Comparison of ENCODE assay signal across 17 cellular contexts in genomic region chr5:131305138-131305650, GRCh38. TPM values are rescaled to one million over a fixed set of nuclear protein-coding genes. Genes with fewer than 3 reads are reported as not detected.
A peak's percentile ranks its signal among the peaks of the same experiment; 100 is the strongest.
DNase-seq lines count a peak whose midpoint lies in the region; ATAC-seq, FAIRE-seq and TF ChIP-seq lines count a peak whose summit lies in the region.
"Had no signal": no experiment of that assay in that cellular context is flagged by ENCODE, and none has a peak within 500 bp of the region (broad histone marks: within the 10 kb centered on the region; RNA-seq: fewer than 3 reads in every experiment).

No MANE protein-coding gene starts in this region.

- POLR2A ChIA-PET in SK-N-SH (lab: Yijun Ruan, JAX) = no interaction called here

- TF ChIP-seq RAD21 in SK-N-SH (IDR thresholded peaks at IDR 0.05; ENCODE audit: low read length) = no peak

- H3K9ac ChIP-seq in SK-N-SH (no peak overlapping the region), keratinocyte (ENCODE audit: control insufficient read depth, extremely low read depth, insufficient read depth, low read length) (no peak overlapping the region)

- H2AFZ ChIP-seq in SK-N-SH (ENCODE audit: low read depth) (no peak overlapping the region), keratinocyte (ENCODE audit: control insufficient read depth, low read length) (no peak overlapping the region)

- peaks cover 20% of the 10 kb centered on the region for H3K36me3 Mint-ChIP-seq in CD4-positive, CD25-positive, alpha-beta regulatory T cell
- H3K36me3 Mint-ChIP-seq in T-helper 17 cell (ENCODE audit: low read depth) = no peaks in the 10 kb centered on the region

- WGBS in SK-N-SH (ENCODE audit: low lambda C conversion rate) = 90% methylated on average over 2 of the region's 2 CpGs

- FAIRE-seq in keratinocyte (lab: Jason Lieb, UNC) = peak; percentile 26
- FAIRE-seq: kidney, urothelium cell line had no signal

- intact Hi-C loops in sciatic nerve (cut with DNase I) = no loop called here

- peak overlapping the region; percentile 8 to 70 (median 67) for H3K27ac Mint-ChIP-seq in CD4-positive, CD25-positive, alpha-beta regulatory T cell
- H3K27ac Mint-ChIP-seq in T-helper 17 cell = peak overlapping the region; percentile 49

- H3K4me1 Mint-ChIP-seq in CD4-positive, CD25-positive, alpha-beta regulatory T cell = peaks cover 44 to 73% (median 50%) of the 10 kb centered on the region in 4 donors
- peaks cover 36% of the 10 kb centered on the region for H3K4me1 Mint-ChIP-seq in T-helper 17 cell

- peak overlapping the region in 3 of 4 donors; percentile 56 to 78 (median 69) for H3K4me3 Mint-ChIP-seq in CD4-positive, CD25-positive, alpha-beta regulatory T cell
- H3K4me3 Mint-ChIP-seq in T-helper 17 cell = peak overlapping the region; percentile 78
- H3K4me3 Mint-ChIP-seq: HFFc6 had no signal

- CTCF ChIA-PET in SK-N-SH (lab: Yijun Ruan, JAX) = interaction anchor here (0.7 to 1.4 kb wide), 2 partner anchors 77 to 87 kb away, joined by 3 read pairs; no protein-coding TSS in a partner anchor

- H3K36me3 ChIP-seq in SK-N-SH (replicated peaks in 1 of 2; ENCODE audit: control insufficient read depth in 1 of 2, insufficient read depth in 2 of 2, low read length in 1 of 2) = no peaks in the 10 kb centered on the region
- H3K36me3 ChIP-seq in CD4-positive, CD25-positive, alpha-beta regulatory T cell (ENCODE audit: control insufficient read depth, insufficient read depth, low read length) = peaks cover 10% of the 10 kb centered on the region
- H3K36me3 ChIP-seq in keratinocyte (ENCODE audit: control insufficient read depth in 2 of 2, extremely low read depth in 1 of 2, insufficient read depth in 2 of 2, low read length in 2 of 2) = no peaks in the 10 kb centered on the region

- peaks cover 0 to 2% (median 0%) of the 10 kb centered on the region in 7 donors for H3K9me3 Mint-ChIP-seq in CD4-positive, CD25-positive, alpha-beta regulatory T cell
- H3K9me3 Mint-ChIP-seq: HFFc6 had no signal

- H3K4me3 ChIP-seq in SK-N-SH (ENCODE audit: low read depth in 2 of 2, low read length in 1 of 2) = no peak overlapping the region
- H3K4me3 ChIP-seq in CD4-positive, CD25-positive, alpha-beta regulatory T cell (ENCODE audit: low read depth, low read length) = peak overlapping the region; percentile 41
- H3K4me3 ChIP-seq in keratinocyte (ENCODE audit: control insufficient read depth in 2 of 3, extremely low read depth in 1 of 3, insufficient read depth in 2 of 3, low read depth in 1 of 3, low read length in 3 of 3) = no peak overlapping the region

- dilution Hi-C loops in keratinocyte (cut with MboI; ENCODE audit: extremely low pct_ligation_motif_present, low sequenced_read_pairs) = no loop called here

- DNase-seq in SK-N-SH (no peak), T-helper 17 cell (no peak), keratinocyte (ENCODE audit: low read depth, low spot score) (no peak), sciatic nerve (ENCODE audit: low spot score) (no peak), cerebellum (ENCODE audit: low spot score) (no peak)
- DNase-seq in CD4-positive, CD25-positive, alpha-beta regulatory T cell = no peak
- DNase-seq: caudate nucleus; DMS79; HFFc6; kidney; NCI-H1694; nucleus accumbens; stimulated activated CD4-positive, alpha-beta T cell treated with anti-CD3 and anti-CD28 coated beads, Interleukin-15, amount 100 ng/mL, for 24 hours had no signal

- H3F3A ChIP-seq in SK-N-SH (replicated peaks; ENCODE audit: insufficient read depth) = peaks cover 21% of the 10 kb centered on the region

- H3K27me3 ChIP-seq in SK-N-SH (ENCODE audit: insufficient read depth) (no peaks in the 10 kb centered on the region), keratinocyte (ENCODE audit: control insufficient read depth, extremely low read depth, insufficient read depth, low read length) (no peaks in the 10 kb centered on the region)
- no peaks in the 10 kb centered on the region for H3K27me3 ChIP-seq in CD4-positive, CD25-positive, alpha-beta regulatory T cell (ENCODE audit: control insufficient read depth, insufficient read depth, low read length)

- H3K4me1 ChIP-seq in SK-N-SH (ENCODE audit: control insufficient read depth in 1 of 2, insufficient read depth in 2 of 2, low read depth in 1 of 2, low read length in 1 of 2) (peaks cover 6 to 11% of the 10 kb centered on the region in 2 experiments; a peak in 3 of 4 replicates), keratinocyte (ENCODE audit: control insufficient read depth, extremely low read depth, insufficient read depth, low read length) (peaks cover 26% of the 10 kb centered on the region)
- peaks cover 53% of the 10 kb centered on the region for H3K4me1 ChIP-seq in CD4-positive, CD25-positive, alpha-beta regulatory T cell (ENCODE audit: control insufficient read depth, insufficient read depth, low read length, poor library complexity, severe bottlenecking)

- TF ChIP-seq CTCF in SK-N-SH (IDR thresholded peaks at IDR 0.05) (no peak), keratinocyte (optimal IDR thresholded peaks at IDR 0.05 in 1 of 3, IDR thresholded peaks at IDR 0.05 in 1 of 3, conservative IDR thresholded peaks at IDR 0.05 in 1 of 3; ENCODE audit: extremely low read depth in 1 of 3, insufficient read depth in 2 of 3, low read length in 3 of 3) (no peak)

- H3K9me2 ChIP-seq in SK-N-SH = no peaks in the 10 kb centered on the region

- H3K9me3 ChIP-seq in SK-N-SH (peaks cover 6% of the 10 kb centered on the region; the same call in 1 of the 2 replicates), T-helper 17 cell (ENCODE audit: control insufficient read depth, low read length, poor library complexity, severe bottlenecking) (no peaks in the 10 kb centered on the region), keratinocyte (ENCODE audit: control insufficient read depth, low read depth, low read length) (no peaks in the 10 kb centered on the region)
- no peaks in the 10 kb centered on the region for H3K9me3 ChIP-seq in CD4-positive, CD25-positive, alpha-beta regulatory T cell (ENCODE audit: control insufficient read depth in 2 of 2, low read length in 2 of 2)

- peak overlapping the region; percentile 2 to 48; a peak in 2 of 4 replicates for H3K27ac ChIP-seq in SK-N-SH (ENCODE audit: low read depth in 2 of 2, low read length in 1 of 2)
- peak overlapping the region; percentile 42 for H3K27ac ChIP-seq in CD4-positive, CD25-positive, alpha-beta regulatory T cell (ENCODE audit: insufficient read depth, low read length, poor library complexity, severe bottlenecking)
- no peak overlapping the region for H3K27ac ChIP-seq in keratinocyte (ENCODE audit: control insufficient read depth, insufficient read depth, low read length)
- H3K27ac ChIP-seq: C4-2B had no signal

- peaks cover 91% of the 10 kb centered on the region for H3K79me2 ChIP-seq in SK-N-SH (ENCODE audit: insufficient read depth)
- H3K79me2 ChIP-seq in keratinocyte (ENCODE audit: control insufficient read depth, insufficient read depth, low read length) = peaks cover 45% of the 10 kb centered on the region

- H3K9me1 ChIP-seq in keratinocyte (ENCODE audit: control insufficient read depth, extremely low read depth, insufficient read depth, low read length) = no peaks in the 10 kb centered on the region

- ATAC-seq in SK-N-SH treated with all-trans-retinoic acid at 6 μM for 48 hours (no peak), T-helper 17 cell (peak; percentile 58), HG03432 (IDR thresholded peaks at IDR 0.05; ENCODE audit: unreplicated experiment) (no peak), sciatic nerve (no peak)
- ATAC-seq in CD4-positive, CD25-positive, alpha-beta regulatory T cell (ENCODE audit: low read depth in 2 of 2) = no peak

- H3K4me2 ChIP-seq in SK-N-SH = no peak overlapping the region
- no peak overlapping the region for H3K4me2 ChIP-seq in keratinocyte (ENCODE audit: control insufficient read depth, extremely low read depth, insufficient read depth, low read depth, low read length)

- TF ChIP-seq EP300 in SK-N-SH (IDR thresholded peaks at IDR 0.05; ENCODE audit: borderline replicate concordance in 1 of 2, low read depth in 1 of 2, low read length in 1 of 2) = no peak

- H4K20me1 ChIP-seq in SK-N-SH (ENCODE audit: insufficient read depth) (peaks cover 11% of the 10 kb centered on the region), keratinocyte (ENCODE audit: control insufficient read depth, extremely low read depth, insufficient read depth, low read length) (no peaks in the 10 kb centered on the region)

- H3K27me3 Mint-ChIP-seq in CD4-positive, CD25-positive, alpha-beta regulatory T cell = no peaks in the 10 kb centered on the region
- no peaks in the 10 kb centered on the region for H3K27me3 Mint-ChIP-seq in T-helper 17 cell

TF ChIP-seq in SK-N-SH, 30 proteins besides CTCF, POLR2A, EP300 and RAD21 (continues in another document):
- TF ChIP-seq RCOR1 (IDR thresholded peaks at IDR 0.05; ENCODE audit: low read length) (no peak), SIN3A (IDR thresholded peaks at IDR 0.05; ENCODE audit: borderline replicate concordance, low read depth, low read length) (no peak), NFIC (IDR thresholded peaks at IDR 0.05; ENCODE audit: borderline replicate concordance) (no peak)
- TF ChIP-seq, protein P1, sequence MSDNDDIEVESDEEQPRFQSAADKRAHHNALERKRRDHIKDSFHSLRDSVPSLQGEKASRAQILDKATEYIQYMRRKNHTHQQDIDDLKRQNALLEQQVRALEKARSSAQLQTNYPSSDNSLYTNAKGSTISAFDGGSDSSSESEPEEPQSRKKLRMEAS (IDR thresholded peaks at IDR 0.05; ENCODE audit: low read depth) = no peak

RNA-seq across cellular contexts. Expression of gene CDC42SE2, which starts 41.3 kb away (rescaled TPM):
- polyA plus RNA-seq in SK-N-SH (2012; rRNA removed) (8.6 and 11.4 TPM in 2 replicates), keratinocyte (18.9 to 32.5 TPM (median 26.6 TPM) in 3 replicates)
- polyA plus RNA-seq in SK-N-SH (2012; cell fraction: cytosol; rRNA removed) = 14.0 and 17.3 TPM in 2 replicates
- polyA plus RNA-seq in SK-N-SH (2012; cell fraction: nucleus; rRNA removed) = 2.8 and 6.8 TPM in 2 replicates
- 241 TPM for total RNA-seq in CD4-positive, CD25-positive, alpha-beta regulatory T cell
- 100 to 1,000 TPM; 351 to 429 (median 379) TPM for polyA plus RNA-seq in CD4-positive, CD25-positive, alpha-beta regulatory T cell
- total RNA-seq in T-helper 17 cell (100 to 1,000 TPM; 215 to 245 TPM), sciatic nerve (29.7 TPM), cerebellum (50.0 TPM)
- polyA plus RNA-seq in keratinocyte (2011; ENCODE audit: low read depth) = 24.6 TPM
- polyA plus RNA-seq in keratinocyte (2011; cell fraction: cytosol; rRNA removed) = 18.5 and 31.2 TPM in 2 replicates
- polyA plus RNA-seq in keratinocyte (2011; cell fraction: nucleus; rRNA removed) = 13.8 and 18.6 TPM in 2 replicates
- 16.2 and 23.0 TPM in 2 replicates for polyA plus RNA-seq in keratinocyte (2012; ENCODE audit: low replicate concordance)
- 8.4 to 38.7 TPM (median 18.1 TPM) in 3 replicates for polyA minus RNA-seq in keratinocyte
- polyA minus RNA-seq in keratinocyte (2011; cell fraction: cytosol; rRNA and poly(A)+ RNA removed) = 29.9 TPM
- polyA minus RNA-seq in keratinocyte (2011; cell fraction: nucleus; rRNA and poly(A)+ RNA removed) = 14.4 and 25.3 TPM in 2 replicates
